2 cellular contexts compared by ENCODE assay signal in genomic region chr11:122706261-122706660, GRCh38.
TF ChIP-seq lines count a peak whose summit lies in the region.

No MANE protein-coding gene starts in this region.

TF ChIP-seq in IMR-90, 13 proteins besides CTCF, POLR2A, EP300 and RAD21:
- TF ChIP-seq CEBPB (IDR thresholded peaks at IDR 0.05; ENCODE audit: low read depth, low read length) (peak; percentile 30; the same call in 1 of the 2 replicates), NFE2L2 (IDR thresholded peaks at IDR 0.05; ENCODE audit: low read depth, low read length) (no peak), RCOR1 (IDR thresholded peaks at IDR 0.05; ENCODE audit: insufficient replicate concordance, low read length) (no peak)
TF ChIP-seq in IMR-90: peak in this region for 1.

TF ChIP-seq in endothelial cell of umbilical vein, 7 proteins besides CTCF, POLR2A, EP300 and RAD21:
- TF ChIP-seq POLR2AphosphoS5 (IDR thresholded peaks at IDR 0.05; ENCODE audit: insufficient read depth, low read depth, low read length) (no peak), GATA2 (IDR thresholded peaks at IDR 0.05; ENCODE audit: insufficient read depth, insufficient read length, low read depth, low read length) (no peak), FOS (IDR thresholded peaks at IDR 0.05; ENCODE audit: borderline replicate concordance, insufficient read depth, low read length) (no peak), EZH2 (IDR thresholded peaks at IDR 0.05; ENCODE audit: borderline replicate concordance, low read depth, low read length, severe bottlenecking) (no peak), MYC (IDR thresholded peaks at IDR 0.05; ENCODE audit: low read depth, low read length) (no peak)
- TF ChIP-seq, protein P1, sequence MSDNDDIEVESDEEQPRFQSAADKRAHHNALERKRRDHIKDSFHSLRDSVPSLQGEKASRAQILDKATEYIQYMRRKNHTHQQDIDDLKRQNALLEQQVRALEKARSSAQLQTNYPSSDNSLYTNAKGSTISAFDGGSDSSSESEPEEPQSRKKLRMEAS (IDR thresholded peaks at IDR 0.05; ENCODE audit: insufficient read depth, insufficient read length) = no peak
